ENCODE assay signal across 34 cellular contexts in the genomic region with DNA sequence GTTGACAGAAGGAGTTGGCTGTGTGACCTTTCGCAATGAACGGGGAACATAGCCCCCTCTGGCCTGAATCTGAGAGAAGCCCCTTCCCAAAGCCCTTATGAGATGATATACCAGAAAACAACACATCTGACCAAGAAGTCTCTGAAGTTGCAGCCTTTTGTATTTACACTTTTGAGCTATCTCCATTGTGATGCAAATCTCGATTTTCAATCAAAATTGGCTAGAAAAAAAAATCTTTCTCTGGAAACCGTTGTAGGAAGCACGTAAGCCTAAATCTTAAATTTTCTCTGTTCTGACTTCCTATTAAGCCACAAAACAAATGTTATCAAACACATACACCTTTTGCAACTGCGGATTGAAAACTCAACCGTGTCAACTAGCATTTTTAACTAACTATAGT.
"Had no signal": no experiment of that assay in that cellular context is flagged by ENCODE, and none has a peak within 500 bp of the region (broad histone marks: within the 10 kb centered on the region; RNA-seq: fewer than 3 reads in every experiment).

No MANE protein-coding gene starts in this region.

- H3K4me3 Mint-ChIP-seq: activated CD4-positive, alpha-beta memory T cell treated with anti-CD3 and anti-CD28 coated beads, Interleukin-2, amount 10 ng/mL, durations not matched to agents 7 days and 5 days; activated CD4-positive, alpha-beta T cell treated with anti-CD3 and anti-CD28 coated beads for 36 hours; activated CD4-positive, alpha-beta T cell treated with anti-CD3 and anti-CD28 coated beads, Interleukin-2, amount 10 ng/mL, durations not matched to agents 7 days and 5 days; activated CD8-positive, alpha-beta memory T cell treated with anti-CD3 and anti-CD28 coated beads, Interleukin-2, amount 10 ng/mL, durations not matched to agents 7 days and 5 days; activated CD8-positive, alpha-beta T cell treated with anti-CD3 and anti-CD28 coated beads, Interleukin-2, amount 10 ng/mL, durations not matched to agents 7 days and 5 days; activated naive CD8-positive, alpha-beta T cell treated with anti-CD3 and anti-CD28 coated beads for 36 hours; activated T-cell treated with anti-CD3 and anti-CD28 coated beads, Interleukin-2, amount 50 U/mL, for 24 hours; T-helper 1 cell treated with Interleukin-12 subunit alpha and Interleukin-12 subunit beta and Interleukin-4 antibody, amounts not matched to agents 30 μg/mL and 1 μg/mL, for 36 hours; T-helper 2 cell treated with Interferon-gamma antibody and Interleukin-4, amounts not matched to agents 5 μg/mL and 100 μg/mL, for 36 hours had no signal

- H3K4me1 Mint-ChIP-seq: activated CD4-positive, alpha-beta memory T cell treated with anti-CD3 and anti-CD28 coated beads, Interleukin-2, amount 10 ng/mL, durations not matched to agents 7 days and 5 days; activated CD4-positive, alpha-beta T cell treated with anti-CD3 and anti-CD28 coated beads for 36 hours; activated CD4-positive, alpha-beta T cell treated with anti-CD3 and anti-CD28 coated beads, Interleukin-2, amount 10 ng/mL, durations not matched to agents 7 days and 5 days; activated CD8-positive, alpha-beta memory T cell treated with anti-CD3 and anti-CD28 coated beads, Interleukin-2, amount 10 ng/mL, durations not matched to agents 7 days and 5 days had no signal

- H3K4me1 ChIP-seq: adrenal gland, body of pancreas, breast epithelium had no signal

- H3K36me3 Mint-ChIP-seq: activated CD8-positive, alpha-beta memory T cell treated with anti-CD3 and anti-CD28 coated beads, Interleukin-2, amount 10 ng/mL, durations not matched to agents 7 days and 5 days; activated naive CD4-positive, alpha-beta T cell treated with anti-CD3 and anti-CD28 coated beads, Interleukin-2, amount 50 U/mL, for 72 hours; activated naive CD8-positive, alpha-beta T cell treated with anti-CD3 and anti-CD28 coated beads for 36 hours had no signal

- H3K4me3 ChIP-seq: adrenal gland, body of pancreas, breast epithelium had no signal

- H3K36me3 ChIP-seq: adrenal gland, brain microvascular endothelial cell, breast epithelium had no signal

- DNase-seq: activated CD4-positive, alpha-beta memory T cell treated with anti-CD3 and anti-CD28 coated beads, Interleukin-2, amount 10 ng/mL, durations not matched to agents 7 days and 5 days; activated CD4-positive, alpha-beta T cell treated with anti-CD3 and anti-CD28 coated beads for 1 hour; activated CD4-positive, alpha-beta T cell treated with anti-CD3 and anti-CD28 coated beads for 36 hours; activated CD4-positive, alpha-beta T cell treated with anti-CD3 and anti-CD28 coated beads for 48 hours; activated CD4-positive, alpha-beta T cell treated with anti-CD3 and anti-CD28 coated beads, Interleukin-2, amount 10 ng/mL, durations not matched to agents 7 days and 5 days; activated CD4-positive, alpha-beta T cell treated with anti-CD3 and anti-CD28 coated beads, Interleukin-2, amount 50 U/mL, for 48 hours; activated CD4-positive, CD25-positive, alpha-beta regulatory T cell; activated CD8-positive, alpha-beta memory T cell treated with anti-CD3 and anti-CD28 coated beads for 24 hours; activated CD8-positive, alpha-beta memory T cell treated with anti-CD3 and anti-CD28 coated beads, Interleukin-2, amount 10 ng/mL, durations not matched to agents 7 days and 5 days; activated CD8-positive, alpha-beta memory T cell treated with anti-CD3 and anti-CD28 coated beads, Interleukin-2, amount 50 U/mL, for 48 hours; activated CD8-positive, alpha-beta T cell treated with anti-CD3 and anti-CD28 coated beads, Interleukin-2, amount 10 ng/mL, durations not matched to agents 7 days and 5 days; activated effector memory CD4-positive, alpha-beta T cell treated with Interleukin-2 at 50 U/mL for 16 hours; activated gamma-delta T cell; activated naive CD4-positive, alpha-beta T cell treated with anti-CD3 and anti-CD28 coated beads, Interleukin-2, amount 50 U/mL, for 16 hours; activated naive CD4-positive, alpha-beta T cell treated with Interleukin-2 at 50 U/mL for 16 hours; activated naive CD8-positive, alpha-beta T cell treated with anti-CD3 and anti-CD28 coated beads for 36 hours; activated T-cell treated with anti-CD3 and anti-CD28 coated beads, Interleukin-2, amount 50 U/mL, for 24 hours; activated T-cell treated with anti-CD3 and anti-CD28 coated beads, Interleukin-2, amount 50 U/mL, for 48 hours; adrenal gland; amniotic stem cell; aorta; body of pancreas; brain microvascular endothelial cell; central memory CD4-positive, alpha-beta T cell; T-helper 1 cell; T-helper 2 cell; T-helper 9 cell had no signal

- H3K9me3 ChIP-seq: adrenal gland, body of pancreas, breast epithelium had no signal

- H3K9me3 Mint-ChIP-seq: activated CD4-positive, alpha-beta memory T cell treated with anti-CD3 and anti-CD28 coated beads, Interleukin-2, amount 10 ng/mL, durations not matched to agents 7 days and 5 days; activated CD4-positive, alpha-beta T cell treated with anti-CD3 and anti-CD28 coated beads, Interleukin-2, amount 10 ng/mL, durations not matched to agents 7 days and 5 days; activated naive CD4-positive, alpha-beta T cell treated with anti-CD3 and anti-CD28 coated beads, Interleukin-2, amount 50 U/mL, for 72 hours; activated naive CD8-positive, alpha-beta T cell treated with anti-CD3 and anti-CD28 coated beads for 36 hours; activated T-cell treated with anti-CD3 and anti-CD28 coated beads, Interleukin-2, amount 50 U/mL, for 24 hours; activated T-helper 2 cell treated with anti-CD3 and anti-CD28 coated beads, Interferon-gamma antibody, Interleukin-2, Interleukin-4, amounts not matched to agents 10 μg/mL and 5 μg/mL and 100 μg/mL, durations not matched to agents 14 hours and 24 hours and 36 hours; T-helper 1 cell treated with Interleukin-12 subunit alpha and Interleukin-12 subunit beta and Interleukin-4 antibody, amounts not matched to agents 30 μg/mL and 1 μg/mL, for 36 hours; T-helper 2 cell treated with Interferon-gamma antibody and Interleukin-4, amounts not matched to agents 5 μg/mL and 100 μg/mL, for 36 hours had no signal

- H3K27ac Mint-ChIP-seq: activated CD4-positive, alpha-beta memory T cell treated with anti-CD3 and anti-CD28 coated beads, Interleukin-2, amount 10 ng/mL, durations not matched to agents 7 days and 5 days; activated CD4-positive, alpha-beta T cell treated with anti-CD3 and anti-CD28 coated beads for 36 hours; activated CD4-positive, alpha-beta T cell treated with anti-CD3 and anti-CD28 coated beads, Interleukin-2, amount 10 ng/mL, durations not matched to agents 7 days and 5 days; activated CD8-positive, alpha-beta memory T cell treated with anti-CD3 and anti-CD28 coated beads, Interleukin-2, amount 10 ng/mL, durations not matched to agents 7 days and 5 days; activated CD8-positive, alpha-beta T cell treated with anti-CD3 and anti-CD28 coated beads, Interleukin-2, amount 10 ng/mL, durations not matched to agents 7 days and 5 days; activated naive CD4-positive, alpha-beta T cell treated with anti-CD3 and anti-CD28 coated beads, Interleukin-2, amount 50 U/mL, for 72 hours; activated naive CD8-positive, alpha-beta T cell treated with anti-CD3 and anti-CD28 coated beads for 36 hours; activated T-cell treated with anti-CD3 and anti-CD28 coated beads, Interleukin-2, amount 50 U/mL, for 24 hours; activated T-helper 2 cell treated with anti-CD3 and anti-CD28 coated beads, Interferon-gamma antibody, Interleukin-2, Interleukin-4, amounts not matched to agents 10 μg/mL and 5 μg/mL and 100 μg/mL, durations not matched to agents 14 hours and 24 hours and 36 hours; T-helper 1 cell treated with Interleukin-12 subunit alpha and Interleukin-12 subunit beta and Interleukin-4 antibody, amounts not matched to agents 30 μg/mL and 1 μg/mL, for 36 hours; T-helper 2 cell treated with Interferon-gamma antibody and Interleukin-4, amounts not matched to agents 5 μg/mL and 100 μg/mL, for 36 hours had no signal

- H3K27ac ChIP-seq: adrenal gland, body of pancreas, brain microvascular endothelial cell, breast epithelium, VCaP had no signal

- ATAC-seq: activated CD4-positive, alpha-beta T cell treated with anti-CD3 and anti-CD28 coated beads for 36 hours; activated CD4-positive, CD25-positive, alpha-beta regulatory T cell treated with anti-CD3 and anti-CD28 coated beads, Interleukin-2, amount 50 U/mL, for 24 hours; activated CD8-positive, alpha-beta memory T cell treated with anti-CD3 and anti-CD28 coated beads, Interleukin-2, amount 10 ng/mL, durations not matched to agents 7 days and 5 days; activated CD8-positive, alpha-beta T cell treated with anti-CD3 and anti-CD28 coated beads, Interleukin-2, amount 10 ng/mL, durations not matched to agents 7 days and 5 days; activated naive CD4-positive, alpha-beta T cell treated with anti-CD3 and anti-CD28 coated beads, Interleukin-2, amount 50 U/mL, for 72 hours; body of pancreas had no signal
